ENCODE assay signal across 1 cellular context in genomic region chr7:2008936-2009540, GRCh38.
TF ChIP-seq lines count a peak whose summit lies in the region.

No MANE protein-coding gene starts in this region.

TF ChIP-seq in H1, 55 proteins besides CTCF, POLR2A, EP300 and RAD21 (continued from another document):
- no peak for TF ChIP-seq CHD7 (IDR thresholded peaks at IDR 0.05; ENCODE audit: insufficient replicate concordance, low read length)
- no peak for TF ChIP-seq E2F6 (IDR thresholded peaks at IDR 0.05)
- no peak for TF ChIP-seq SIX5 (IDR thresholded peaks at IDR 0.05; ENCODE audit: low read depth, low read length)
- no peak for TF ChIP-seq SAP30 (IDR thresholded peaks at IDR 0.05; ENCODE audit: insufficient read depth, insufficient replicate concordance, low read length)
- no peak for TF ChIP-seq KDM4A (IDR thresholded peaks at IDR 0.05; ENCODE audit: low read depth, low read length, severe bottlenecking)
- TF ChIP-seq NANOG (IDR thresholded peaks at IDR 0.05; ENCODE audit: insufficient read depth, low read depth, low read length, poor library complexity, severe bottlenecking), result no peak
- no peak for TF ChIP-seq TBP (IDR thresholded peaks at IDR 0.05; ENCODE audit: low read depth, low read length)
- TF ChIP-seq CHD1 (IDR thresholded peaks at IDR 0.05; ENCODE audit: low read depth, low read length), result no peak
- TF ChIP-seq SIRT6 (IDR thresholded peaks at IDR 0.05; ENCODE audit: low read length), result no peak
- TF ChIP-seq BRCA1 (IDR thresholded peaks at IDR 0.05; ENCODE audit: low read depth, low read length), result no peak
- no peak for TF ChIP-seq SIN3A (conservative IDR thresholded peaks at IDR 0.05 in 1 of 2, IDR thresholded peaks at IDR 0.05 in 1 of 2; ENCODE audit: low read depth in 1 of 2, low read length in 2 of 2)
- no peak for TF ChIP-seq GABPA (IDR thresholded peaks at IDR 0.05; ENCODE audit: borderline replicate concordance, insufficient read depth, low read length)
- TF ChIP-seq TCF12 (IDR thresholded peaks at IDR 0.05; ENCODE audit: low read depth, low read length), result no peak
